ENCODE assay signal across 1 cellular context in the genomic region with DNA sequence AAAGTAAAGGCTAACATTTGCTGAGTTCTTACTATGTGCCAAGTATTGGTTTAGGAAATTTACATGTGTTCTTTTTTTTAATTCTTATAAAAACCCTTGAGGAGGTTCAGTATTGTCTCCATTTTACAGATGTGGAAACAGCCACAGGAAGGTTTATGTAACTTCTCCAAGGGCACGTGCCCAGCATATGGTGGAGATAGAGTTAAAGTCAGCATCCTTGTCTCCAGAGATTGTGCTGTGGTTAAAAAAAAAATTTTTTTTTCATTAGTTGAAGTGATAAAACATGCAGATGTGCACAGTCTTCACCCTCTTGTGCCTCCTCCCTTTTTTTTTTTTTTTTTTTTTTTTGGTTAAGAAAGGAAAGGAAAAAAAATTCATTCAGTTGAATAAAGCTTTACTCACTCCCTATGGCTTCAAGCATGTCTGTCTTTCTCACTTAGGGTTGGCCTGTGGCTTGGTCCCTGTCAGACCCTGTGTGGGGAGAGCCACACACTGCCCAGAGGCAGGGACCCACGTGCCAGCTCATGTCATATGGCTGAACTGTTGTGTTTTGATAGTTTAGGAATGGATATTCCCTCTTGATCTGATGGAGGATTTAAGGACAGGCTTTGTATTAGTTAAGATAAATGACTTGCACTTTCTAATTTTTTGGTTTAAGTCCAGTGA.
TF ChIP-seq lines count a peak whose summit lies in the region.

No MANE protein-coding gene starts in this region.

TF ChIP-seq in K562, 482 proteins besides CTCF, POLR2A, EP300 and RAD21 (continued from another document):
- TF ChIP-seq, protein P1, sequence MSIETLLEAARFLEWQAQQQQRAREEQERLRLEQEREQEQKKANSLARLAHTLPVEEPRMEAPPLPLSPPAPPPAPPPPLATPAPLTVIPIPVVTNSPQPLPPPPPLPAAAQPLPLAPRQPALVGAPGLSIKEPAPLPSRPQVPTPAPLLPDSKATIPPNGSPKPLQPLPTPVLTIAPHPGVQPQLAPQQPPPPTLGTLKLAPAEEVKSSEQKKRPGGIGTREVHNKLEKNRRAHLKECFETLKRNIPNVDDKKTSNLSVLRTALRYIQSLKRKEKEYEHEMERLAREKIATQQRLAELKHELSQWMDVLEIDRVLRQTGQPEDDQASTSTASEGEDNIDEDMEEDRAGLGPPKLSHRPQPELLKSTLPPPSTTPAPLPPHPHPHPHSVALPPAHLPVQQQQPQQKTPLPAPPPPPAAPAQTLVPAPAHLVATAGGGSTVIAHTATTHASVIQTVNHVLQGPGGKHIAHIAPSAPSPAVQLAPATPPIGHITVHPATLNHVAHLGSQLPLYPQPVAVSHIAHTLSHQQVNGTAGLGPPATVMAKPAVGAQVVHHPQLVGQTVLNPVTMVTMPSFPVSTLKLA (conservative IDR thresholded peaks at IDR 0.05): no peak
- TF ChIP-seq CXXC5 (CRISPR knock-in tag; IDR thresholded peaks at IDR 0.05) (no peak), HNRNPK (IDR thresholded peaks at IDR 0.05; ENCODE audit: low read depth, low read length, poor library complexity, severe bottlenecking) (no peak), ZNF668 (CRISPR knock-in tag; IDR thresholded peaks at IDR 0.05) (no peak), HOXB6 (CRISPR knock-in tag; IDR thresholded peaks at IDR 0.05; ENCODE audit: borderline replicate concordance) (no peak), USF1 (CRISPR knock-in tag; IDR thresholded peaks at IDR 0.05) (peak; percentile 17; the same call in 1 of the 2 replicates), SREBF2 (CRISPR knock-in tag; IDR thresholded peaks at IDR 0.05) (no peak), FOXK2 (conservative IDR thresholded peaks at IDR 0.05 in 1 of 2, IDR thresholded peaks at IDR 0.05 in 1 of 2; ENCODE audit: low read depth in 2 of 2) (no peak), EHMT2 (IDR thresholded peaks at IDR 0.05) (no peak), KLF16 (IDR thresholded peaks at IDR 0.05) (no peak), TEAD4 (IDR thresholded peaks at IDR 0.05; ENCODE audit: low read length) (no peak), TEAD4 (CRISPR knock-in tag; IDR thresholded peaks at IDR 0.05; ENCODE audit: borderline replicate concordance) (no peak), ETV1 (tag; conservative IDR thresholded peaks at IDR 0.05; ENCODE audit: low read depth) (no peak), CBX3 (IDR thresholded peaks at IDR 0.05; ENCODE audit: borderline replicate concordance in 1 of 2, low read length in 2 of 2) (no peak), SMAD1 (IDR thresholded peaks at IDR 0.05; ENCODE audit: low read depth, low read length, partially characterized antibody) (no peak), ADNP (tag; IDR thresholded peaks at IDR 0.05) (no peak), ZKSCAN1 (IDR thresholded peaks at IDR 0.05; ENCODE audit: low read depth, low read length) (no peak), SRSF7 (optimal IDR thresholded peaks at IDR 0.05; ENCODE audit: low read depth, low read length) (no peak), ELK3 (CRISPR knock-in tag; IDR thresholded peaks at IDR 0.05) (no peak), GATA2 (CRISPR knock-in tag; IDR thresholded peaks at IDR 0.05) (no peak), ETV5 (CRISPR knock-in tag; IDR thresholded peaks at IDR 0.05; ENCODE audit: low read depth) (no peak), MAZ (CRISPR knock-in tag; conservative IDR thresholded peaks at IDR 0.05 in 1 of 2, IDR thresholded peaks at IDR 0.05 in 1 of 2) (no peak), ID3 (CRISPR knock-in tag; IDR thresholded peaks at IDR 0.05) (no peak), ID3 (tag; IDR thresholded peaks at IDR 0.05) (no peak), RBM25 (IDR thresholded peaks at IDR 0.05; ENCODE audit: low read depth, low read length, severe bottlenecking) (peak; percentile 42), KAT8 (IDR thresholded peaks at IDR 0.05; ENCODE audit: low read depth) (no peak), ZNF518B (CRISPR knock-in tag; IDR thresholded peaks at IDR 0.05) (no peak), POU5F1 (IDR thresholded peaks at IDR 0.05; ENCODE audit: borderline replicate concordance, low read depth, low read length, partially characterized antibody) (no peak)
- TF ChIP-seq, protein P2, sequence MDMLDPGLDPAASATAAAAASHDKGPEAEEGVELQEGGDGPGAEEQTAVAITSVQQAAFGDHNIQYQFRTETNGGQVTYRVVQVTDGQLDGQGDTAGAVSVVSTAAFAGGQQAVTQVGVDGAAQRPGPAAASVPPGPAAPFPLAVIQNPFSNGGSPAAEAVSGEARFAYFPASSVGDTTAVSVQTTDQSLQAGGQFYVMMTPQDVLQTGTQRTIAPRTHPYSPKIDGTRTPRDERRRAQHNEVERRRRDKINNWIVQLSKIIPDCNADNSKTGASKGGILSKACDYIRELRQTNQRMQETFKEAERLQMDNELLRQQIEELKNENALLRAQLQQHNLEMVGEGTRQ (CRISPR knock-in tag; IDR thresholded peaks at IDR 0.05): 0 out of 2 replicates have a peak, but pooled peaks have one; percentile 16
- TF ChIP-seq, protein P3, sequence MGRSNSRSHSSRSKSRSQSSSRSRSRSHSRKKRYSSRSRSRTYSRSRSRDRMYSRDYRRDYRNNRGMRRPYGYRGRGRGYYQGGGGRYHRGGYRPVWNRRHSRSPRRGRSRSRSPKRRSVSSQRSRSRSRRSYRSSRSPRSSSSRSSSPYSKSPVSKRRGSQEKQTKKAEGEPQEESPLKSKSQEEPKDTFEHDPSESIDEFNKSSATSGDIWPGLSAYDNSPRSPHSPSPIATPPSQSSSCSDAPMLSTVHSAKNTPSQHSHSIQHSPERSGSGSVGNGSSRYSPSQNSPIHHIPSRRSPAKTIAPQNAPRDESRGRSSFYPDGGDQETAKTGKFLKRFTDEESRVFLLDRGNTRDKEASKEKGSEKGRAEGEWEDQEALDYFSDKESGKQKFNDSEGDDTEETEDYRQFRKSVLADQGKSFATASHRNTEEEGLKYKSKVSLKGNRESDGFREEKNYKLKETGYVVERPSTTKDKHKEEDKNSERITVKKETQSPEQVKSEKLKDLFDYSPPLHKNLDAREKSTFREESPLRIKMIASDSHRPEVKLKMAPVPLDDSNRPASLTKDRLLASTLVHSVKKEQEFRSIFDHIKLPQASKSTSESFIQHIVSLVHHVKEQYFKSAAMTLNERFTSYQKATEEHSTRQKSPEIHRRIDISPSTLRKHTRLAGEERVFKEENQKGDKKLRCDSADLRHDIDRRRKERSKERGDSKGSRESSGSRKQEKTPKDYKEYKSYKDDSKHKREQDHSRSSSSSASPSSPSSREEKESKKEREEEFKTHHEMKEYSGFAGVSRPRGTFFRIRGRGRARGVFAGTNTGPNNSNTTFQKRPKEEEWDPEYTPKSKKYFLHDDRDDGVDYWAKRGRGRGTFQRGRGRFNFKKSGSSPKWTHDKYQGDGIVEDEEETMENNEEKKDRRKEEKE (IDR thresholded peaks at IDR 0.05; ENCODE audit: borderline replicate concordance in 1 of 2, control insufficient read depth in 1 of 2, low read depth in 2 of 2, low read length in 1 of 2): no peak
